Comparison of ENCODE assay signal across 20 cellular contexts in the genomic region with DNA sequence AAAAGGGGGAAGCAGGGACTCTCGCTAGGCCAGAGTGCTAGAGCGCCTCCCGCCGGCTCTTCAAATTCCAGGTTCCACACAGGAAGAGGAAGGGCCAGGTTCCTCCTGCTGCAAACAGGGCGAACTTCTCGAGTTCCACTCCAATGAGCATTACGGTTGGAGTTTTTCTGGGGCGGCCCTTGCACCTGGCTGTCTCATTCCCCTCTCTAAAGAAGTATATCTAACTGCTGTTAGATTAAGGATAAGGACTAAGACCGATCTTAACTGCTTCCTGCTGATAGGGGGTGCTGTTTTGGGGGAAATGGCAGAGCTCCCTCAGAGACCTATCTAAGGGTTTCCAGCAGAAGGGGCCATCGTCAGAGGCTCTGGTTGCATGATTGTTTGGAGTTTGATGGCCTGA.
"Had no signal": no experiment of that assay in that cellular context is flagged by ENCODE, and none has a peak within 500 bp of the region (broad histone marks: within the 10 kb centered on the region; RNA-seq: fewer than 3 reads in every experiment).

No MANE protein-coding gene starts in this region.

- H3K9me3 Mint-ChIP-seq: immature natural killer cell had no signal

- ATAC-seq: activated CD4-positive, CD25-positive, alpha-beta regulatory T cell treated with anti-CD3 and anti-CD28 coated beads, Interleukin-2, amount 50 U/mL, for 24 hours; gastroesophageal sphincter; left colon; naive thymus-derived CD4-positive, alpha-beta T cell had no signal

- H3K4me1 ChIP-seq: gastroesophageal sphincter, suprapubic skin, upper lobe of left lung had no signal

- H3K27ac Mint-ChIP-seq: activated naive CD4-positive, alpha-beta T cell treated with anti-CD3 and anti-CD28 coated beads, Interleukin-2, amount 50 U/mL, for 24 hours; naive thymus-derived CD4-positive, alpha-beta T cell; T-helper 2 cell treated with Interferon-gamma antibody and Interleukin-4, amounts not matched to agents 5 μg/mL and 100 μg/mL, for 36 hours had no signal

- H3K27me3 Mint-ChIP-seq: activated naive CD4-positive, alpha-beta T cell treated with anti-CD3 and anti-CD28 coated beads, Interleukin-2, amount 50 U/mL, for 24 hours; naive thymus-derived CD4-positive, alpha-beta T cell had no signal

- DNase-seq: activated effector memory CD4-positive, alpha-beta T cell treated with Interleukin-2 at 50 U/mL for 16 hours; activated T-cell treated with anti-CD3 and anti-CD28 coated beads, Interleukin-2, amount 50 U/mL, for 1 hour; central memory CD4-positive, alpha-beta T cell; effector CD4-positive, alpha-beta T cell; immature natural killer cell; left colon; naive thymus-derived CD4-positive, alpha-beta T cell; nucleus accumbens; sigmoid colon; stimulated activated CD4-positive, alpha-beta T cell treated with anti-CD3 and anti-CD28 coated beads, Interleukin-12 subunit alpha, Interleukin-12 subunit beta, amount 100 ng/mL, for 4 hours; stimulated activated CD4-positive, alpha-beta T cell treated with anti-CD3 and anti-CD28 coated beads, Interleukin-2, amount 100 ng/mL, for 48 hours; stimulated activated naive CD4-positive, alpha-beta T cell treated with Interleukin-2 at 50 U/mL for 16 hours; upper lobe of left lung had no signal

- H3K9me3 ChIP-seq: sigmoid colon, suprapubic skin had no signal

- H3K27me3 ChIP-seq: gastroesophageal sphincter, sigmoid colon, suprapubic skin, upper lobe of left lung had no signal

- H3K4me3 ChIP-seq: coronary artery, gastroesophageal sphincter, lung, sigmoid colon, suprapubic skin, upper lobe of left lung had no signal

- H3K4me3 Mint-ChIP-seq: activated naive CD4-positive, alpha-beta T cell treated with anti-CD3 and anti-CD28 coated beads, Interleukin-2, amount 50 U/mL, for 24 hours; immature natural killer cell; naive thymus-derived CD4-positive, alpha-beta T cell; T-helper 2 cell treated with Interferon-gamma antibody and Interleukin-4, amounts not matched to agents 5 μg/mL and 100 μg/mL, for 36 hours had no signal

- H3K36me3 ChIP-seq: sigmoid colon had no signal

- H3K27ac ChIP-seq: coronary artery, gastroesophageal sphincter, sigmoid colon, suprapubic skin, upper lobe of left lung had no signal
